Comparison of ENCODE assay signal across 8 cellular contexts in genomic region chr10:30455816-30456215, GRCh38. TPM values are rescaled to one million over a fixed set of nuclear protein-coding genes. Genes with fewer than 3 reads are reported as not detected.
DNase-seq lines count a peak whose midpoint lies in the region; ATAC-seq, FAIRE-seq and TF ChIP-seq lines count a peak whose summit lies in the region.

No MANE protein-coding gene starts in this region.

- CTCF ChIA-PET in activated CD8-positive, alpha-beta T cell treated with anti-CD3 and anti-CD28 coated beads, Interleukin-2, amount 10 ng/mL, durations not matched to agents 7 days and 5 days (lab: Charles Lee) = interaction anchor here (0.6 to 2.1 kb wide), 13 partner anchors 9 to 184 kb away, joined by 3 to 17 read pairs (median 3); no protein-coding TSS in a partner anchor
- CTCF ChIA-PET in GM10248 (lab: Yijun Ruan, JAX) = interaction anchor here (0.8 to 1.9 kb wide), 6 partner anchors 8 to 135 kb away, joined by 3 to 5 read pairs (median 3); no protein-coding TSS in a partner anchor

- DNase-seq in GM12891 (ENCODE audit: insufficient read length, low spot score) = no peak
- peak; percentile 66 for DNase-seq in activated CD8-positive, alpha-beta T cell treated with anti-CD3 and anti-CD28 coated beads, Interleukin-2, amount 10 ng/mL, durations not matched to agents 7 days and 5 days
- DNase-seq in naive thymus-derived CD8-positive, alpha-beta T cell = peak in 5 of 10 donors; percentile 20 to 35 (median 22)
- no peak for DNase-seq in GM10248 (ENCODE audit: extremely low spot score)
- no peak for DNase-seq in endodermal cell
- DNase-seq in kidney tubule cell (ENCODE audit: low spot score) = no peak
- no peak for DNase-seq in cortex of kidney (lab: John Stamatoyannopoulos, UW)

- peak; percentile 73 for FAIRE-seq in GM12891 (lab: Jason Lieb, UNC)

- H3K4me3 Mint-ChIP-seq in activated CD8-positive, alpha-beta T cell treated with anti-CD3 and anti-CD28 coated beads, Interleukin-2, amount 10 ng/mL, durations not matched to agents 7 days and 5 days = peak overlapping the region; percentile 73
- H3K4me3 Mint-ChIP-seq in naive thymus-derived CD8-positive, alpha-beta T cell = peak overlapping the region; percentile 63 to 82 (median 77)
- H3K4me3 Mint-ChIP-seq in endodermal cell = no peak overlapping the region

- peak overlapping the region; percentile 89 for H3K27ac Mint-ChIP-seq in activated CD8-positive, alpha-beta T cell treated with anti-CD3 and anti-CD28 coated beads, Interleukin-2, amount 10 ng/mL, durations not matched to agents 7 days and 5 days
- peak overlapping the region; percentile 60 to 89 (median 82) for H3K27ac Mint-ChIP-seq in naive thymus-derived CD8-positive, alpha-beta T cell
- H3K27ac Mint-ChIP-seq in endodermal cell = no peak overlapping the region

- H3K4me1 ChIP-seq in endodermal cell (ENCODE audit: control insufficient read depth, insufficient read depth, low read length) = no peaks in the 10 kb centered on the region

- peaks cover 51% of the 10 kb centered on the region for H3K4me1 Mint-ChIP-seq in activated CD8-positive, alpha-beta T cell treated with anti-CD3 and anti-CD28 coated beads, Interleukin-2, amount 10 ng/mL, durations not matched to agents 7 days and 5 days (ENCODE audit: low read depth)
- peaks cover 15 to 50% (median 29%) of the 10 kb centered on the region in 4 donors for H3K4me1 Mint-ChIP-seq in naive thymus-derived CD8-positive, alpha-beta T cell
- peaks cover 9% of the 10 kb centered on the region for H3K4me1 Mint-ChIP-seq in endodermal cell

- peaks cover 73% of the 10 kb centered on the region for H3K36me3 Mint-ChIP-seq in activated CD8-positive, alpha-beta T cell treated with anti-CD3 and anti-CD28 coated beads, Interleukin-2, amount 10 ng/mL, durations not matched to agents 7 days and 5 days (ENCODE audit: low read depth)
- peaks cover 0 to 5% (median 2%) of the 10 kb centered on the region in 3 donors for H3K36me3 Mint-ChIP-seq in naive thymus-derived CD8-positive, alpha-beta T cell
- peaks cover 48% of the 10 kb centered on the region for H3K36me3 Mint-ChIP-seq in endodermal cell (ENCODE audit: low read depth)

- H3K27ac ChIP-seq in endodermal cell (ENCODE audit: low read depth, low read length) = no peak overlapping the region

- peak; percentile 65 for ATAC-seq in GM21723 (IDR thresholded peaks at IDR 0.05; ENCODE audit: unreplicated experiment)
- ATAC-seq in activated CD8-positive, alpha-beta T cell treated with anti-CD3 and anti-CD28 coated beads, Interleukin-2, amount 10 ng/mL, durations not matched to agents 7 days and 5 days = peak; percentile 88
- ATAC-seq in naive thymus-derived CD8-positive, alpha-beta T cell = peak; percentile 86 to 88

- WGBS in endodermal cell (ENCODE audit: insufficient coverage in 1 of 2, insufficient read length in 1 of 2), 2 experiments = 89 to 100% methylated on average over 2 to 4 of the region's 4 CpGs

- peaks cover 92% of the 10 kb centered on the region for H3K36me3 ChIP-seq in endodermal cell (ENCODE audit: control insufficient read depth, insufficient read depth, low read length)

- no peaks in the 10 kb centered on the region for H3K9me3 Mint-ChIP-seq in activated CD8-positive, alpha-beta T cell treated with anti-CD3 and anti-CD28 coated beads, Interleukin-2, amount 10 ng/mL, durations not matched to agents 7 days and 5 days (ENCODE audit: insufficient read depth)
- no peaks in the 10 kb centered on the region for H3K9me3 Mint-ChIP-seq in naive thymus-derived CD8-positive, alpha-beta T cell
- H3K9me3 Mint-ChIP-seq in endodermal cell = no peaks in the 10 kb centered on the region

- POLR2A ChIA-PET in activated CD8-positive, alpha-beta T cell treated with anti-CD3 and anti-CD28 coated beads, Interleukin-2, amount 10 ng/mL, durations not matched to agents 7 days and 5 days (lab: Charles Lee) = interaction anchor here (0.8 to 2.1 kb wide), 5 partner anchors 18 to 74 kb away, joined by 3 to 15 read pairs (median 7); no protein-coding TSS in a partner anchor
- POLR2A ChIA-PET in naive thymus-derived CD8-positive, alpha-beta T cell (lab: Charles Lee) = interaction anchor here (1.0 to 2.4 kb wide), 3 partner anchors 11 to 73 kb away, joined by 3 to 12 read pairs (median 11); no protein-coding TSS in a partner anchor
- POLR2A ChIA-PET in GM10248 (lab: Yijun Ruan, JAX) = interaction anchor here (1.0 kb wide), 1 partner anchor 9 kb away, joined by 6 read pairs; no protein-coding TSS in a partner anchor

- no peak overlapping the region for H3K4me3 ChIP-seq in endodermal cell (ENCODE audit: low read length)

- H3K9ac ChIP-seq in endodermal cell (ENCODE audit: extremely low read depth, low read length, poor library complexity, severe bottlenecking) = no peak overlapping the region

- TF ChIP-seq POLR2A in GM12891 (IDR thresholded peaks at IDR 0.05; ENCODE audit: low read depth, low read length) = no peak

- no peaks in the 10 kb centered on the region for H3K9me3 ChIP-seq in endodermal cell (ENCODE audit: control insufficient read depth, low read length)

- H3K27me3 Mint-ChIP-seq in activated CD8-positive, alpha-beta T cell treated with anti-CD3 and anti-CD28 coated beads, Interleukin-2, amount 10 ng/mL, durations not matched to agents 7 days and 5 days (ENCODE audit: low read depth) = no peaks in the 10 kb centered on the region
- no peaks in the 10 kb centered on the region for H3K27me3 Mint-ChIP-seq in naive thymus-derived CD8-positive, alpha-beta T cell
- no peaks in the 10 kb centered on the region for H3K27me3 Mint-ChIP-seq in endodermal cell (ENCODE audit: insufficient read depth)

- TF ChIP-seq CTCF in GM10248 (IDR thresholded peaks at IDR 0.05; ENCODE audit: control extremely low read depth, extremely low read depth, low read depth, missing control alignments) (no peak), endodermal cell (conservative IDR thresholded peaks at IDR 0.05) (no peak)

- no peaks in the 10 kb centered on the region for H3K27me3 ChIP-seq in endodermal cell (ENCODE audit: control insufficient read depth, insufficient read depth, low read length, poor library complexity, severe bottlenecking)

TF ChIP-seq in GM12891, 5 proteins besides CTCF, POLR2A, EP300 and RAD21:
- no peak for TF ChIP-seq POU2F2 (IDR thresholded peaks at IDR 0.05; ENCODE audit: low read depth, low read length)
- TF ChIP-seq TAF1 (IDR thresholded peaks at IDR 0.05; ENCODE audit: low read depth, low read length) = no peak
- no peak for TF ChIP-seq PAX5 (IDR thresholded peaks at IDR 0.05; ENCODE audit: insufficient read depth, low read length, severe bottlenecking)
- no peak for TF ChIP-seq POLR2AphosphoS5 (IDR thresholded peaks at IDR 0.05; ENCODE audit: low read depth, low read length)
- no peak for TF ChIP-seq SPI1 (IDR thresholded peaks at IDR 0.05; ENCODE audit: low read depth, low read length)

RNA-seq across cellular contexts. Expression of gene MAP3K8, which starts 21.8 kb away (rescaled TPM):
- 77.3 TPM for polyA plus RNA-seq in GM12891 (2012; ENCODE audit: low read depth, missing spikeins)
- total RNA-seq in activated CD8-positive, alpha-beta T cell treated with anti-CD3 and anti-CD28 coated beads, Interleukin-2, amount 10 ng/mL, durations not matched to agents 7 days and 5 days = 10 to 100 TPM; 26.0 to 27.7 TPM
- total RNA-seq in naive thymus-derived CD8-positive, alpha-beta T cell = 1 to 10 TPM; 2.7 TPM
- 10 to 100 TPM in 1 of 3 donors, under 1 TPM in 2; 0.53 to 23.4 (median 0.80) TPM for polyA plus RNA-seq in naive thymus-derived CD8-positive, alpha-beta T cell
- total RNA-seq in endodermal cell = 10 to 100 TPM; 10.2 to 11.7 TPM
- 9.2 TPM for polyA plus RNA-seq in endodermal cell (2013, experiment 1 of 2)
- 10.8 TPM for polyA plus RNA-seq in endodermal cell (2013, experiment 2 of 2)
